16 cellular contexts compared by ENCODE assay signal in the genomic region with DNA sequence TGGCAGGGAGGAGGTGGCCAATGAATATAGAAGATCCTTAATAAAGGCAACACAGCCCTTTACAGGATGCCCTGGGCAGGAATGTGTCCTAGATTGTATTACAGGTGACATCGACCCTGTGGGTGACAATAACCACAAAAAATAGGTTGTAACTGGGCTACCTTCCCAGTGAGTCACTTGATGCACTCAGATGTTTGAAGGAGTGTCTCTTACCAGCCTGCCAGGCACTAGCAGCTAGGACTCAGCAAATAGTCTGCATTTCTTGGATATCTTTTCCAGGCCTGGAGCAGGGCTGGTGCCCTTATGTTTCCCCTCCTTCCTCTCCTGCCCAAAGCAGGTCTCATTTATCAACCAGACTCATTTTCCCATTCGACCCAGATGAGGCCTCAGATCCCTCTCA. TPM values are rescaled to one million over a fixed set of nuclear protein-coding genes. Genes with fewer than 3 reads are reported as not detected.
A peak's percentile ranks its signal among the peaks of the same experiment; 100 is the strongest.
DNase-seq lines count a peak whose midpoint lies in the region; ATAC-seq and TF ChIP-seq lines count a peak whose summit lies in the region.
"Had no signal": no experiment of that assay in that cellular context is flagged by ENCODE, and none has a peak within 500 bp of the region (broad histone marks: within the 10 kb centered on the region; RNA-seq: fewer than 3 reads in every experiment).

No MANE protein-coding gene starts in this region.

- intact Hi-C loops in left ventricle myocardium inferior (cut with micrococcal nuclease) = no loop called here
- intact Hi-C loops in aorta (cut with DNase I) = no loop called here

- 26 to 67% methylated on average over 2 of the region's 2 CpGs for WGBS in aorta, 2 donors

- H3K27me3 ChIP-seq in left ventricle myocardium inferior (ENCODE audit: low read depth) (no peaks in the 10 kb centered on the region), skeletal muscle tissue (ENCODE audit: control insufficient read depth in 3 of 3, insufficient read depth in 3 of 3, low read length in 3 of 3) (no peaks in the 10 kb centered on the region), aorta (ENCODE audit: control insufficient read depth in 1 of 2, insufficient read depth in 2 of 2, low read length in 1 of 2) (no peaks in the 10 kb centered on the region), HAP-1 (ENCODE audit: low read depth) (no peaks in the 10 kb centered on the region)
- H3K27me3 ChIP-seq: body of pancreas had no signal

- H3K27ac ChIP-seq in left ventricle myocardium inferior (replicated peaks) (peak overlapping the region; percentile 63), skeletal muscle tissue (ENCODE audit: low read depth, low read length) (peak overlapping the region; percentile 75), aorta (ENCODE audit: low read depth in 1 of 2, low read length in 2 of 2) (no peak overlapping the region)
- H3K27ac ChIP-seq: body of pancreas had no signal

- in situ Hi-C loops in HAP-1 (cut with MboI; ENCODE audit: low sequenced_read_pairs) = no loop called here

- H3K36me3 ChIP-seq in left ventricle myocardium inferior = no peaks in the 10 kb centered on the region
- no peaks in the 10 kb centered on the region for H3K36me3 ChIP-seq in skeletal muscle tissue (ENCODE audit: control insufficient read depth in 3 of 3, insufficient read depth in 3 of 3, low read length in 3 of 3)
- no peaks in the 10 kb centered on the region for H3K36me3 ChIP-seq in aorta (ENCODE audit: control insufficient read depth in 1 of 2, insufficient read depth in 2 of 2, low read length in 1 of 2)
- no peaks in the 10 kb centered on the region for H3K36me3 ChIP-seq in HAP-1 (replicated peaks)

- H3K4me3 ChIP-seq in left ventricle myocardium inferior (no peak overlapping the region), skeletal muscle tissue (ENCODE audit: low read length in 3 of 3) (no peak overlapping the region), aorta (ENCODE audit: low read length in 2 of 2) (no peak overlapping the region), HAP-1 (no peak overlapping the region)
- H3K4me3 ChIP-seq: body of pancreas had no signal

- TF ChIP-seq CTCF in left ventricle myocardium inferior (IDR thresholded peaks at IDR 0.05; ENCODE audit: borderline replicate concordance) = no peak

- H3K4me1 ChIP-seq in left ventricle myocardium inferior = no peaks in the 10 kb centered on the region
- peaks cover 2 to 12% (median 4%) of the 10 kb centered on the region in 3 donors for H3K4me1 ChIP-seq in skeletal muscle tissue (ENCODE audit: control insufficient read depth in 3 of 3, insufficient read depth in 3 of 3, low read length in 3 of 3)
- H3K4me1 ChIP-seq in aorta (ENCODE audit: control insufficient read depth in 1 of 2, insufficient read depth in 2 of 2, low read length in 2 of 2) = no peaks in the 10 kb centered on the region
- H3K4me1 ChIP-seq in HAP-1 = peaks cover 4% of the 10 kb centered on the region
- H3K4me1 ChIP-seq: body of pancreas had no signal

- no peaks in the 10 kb centered on the region for H3K9me3 ChIP-seq in left ventricle myocardium inferior (replicated peaks)
- H3K9me3 ChIP-seq in skeletal muscle tissue (ENCODE audit: control insufficient read depth in 3 of 3, low read length in 3 of 3) = no peaks in the 10 kb centered on the region
- no peaks in the 10 kb centered on the region for H3K9me3 ChIP-seq in aorta (ENCODE audit: control insufficient read depth, low read length)
- no peaks in the 10 kb centered on the region for H3K9me3 ChIP-seq in HAP-1
- H3K9me3 ChIP-seq: body of pancreas had no signal

- DNase-seq in NCI-H2196 (lab: John Stamatoyannopoulos, UW; ENCODE audit: unreplicated experiment) (peak; percentile 10), NCI-H2196 treated with DMSO at 0.1 percent for 48 hours (lab: John Stamatoyannopoulos, UW; ENCODE audit: unreplicated experiment) (no peak), NCI-H2029 treated with DMSO at 0.1 percent for 48 hours (lab: John Stamatoyannopoulos, UW) (peak; percentile 11), left ventricle myocardium inferior (no peak), AG08395 (ENCODE audit: low spot score) (no peak), aorta (no peak), HAP-1 (ENCODE audit: low spot score in 2 of 2) (no peak)
- DNase-seq: activated CD4-positive, alpha-beta T cell treated with anti-CD3 and anti-CD28 coated beads, Interleukin-2, amount 50 U/mL, for 4 hours; body of pancreas; dermis blood vessel endothelial cell; DND-41; NCI-H2081 treated with DMSO at 0.1 percent for 48 hours; NCI-H774; retina; stimulated activated naive CD8-positive, alpha-beta T cell treated with anti-CD3 and anti-CD28 coated beads, Interleukin-15, Interleukin-2, amounts not matched to agents 100 U/mL and 50 U/mL, for 24 hours had no signal

- no peak for ATAC-seq in aorta (ENCODE audit: low FRiP score)
- ATAC-seq: body of pancreas; stimulated activated naive CD8-positive, alpha-beta T cell treated with anti-CD3 and anti-CD28 coated beads, Interleukin-15, Interleukin-2, amounts not matched to agents 100 U/mL and 50 U/mL, for 24 hours had no signal

- H3K9ac ChIP-seq in skeletal muscle tissue (ENCODE audit: low read depth in 1 of 3, low read length in 3 of 3) = no peak overlapping the region

RNA-seq across cellular contexts. Expression of a gene that starts 50.9 kb away (rescaled TPM):
- total RNA-seq in left ventricle myocardium inferior = 48.3 TPM
- 15.1 TPM for total RNA-seq in skeletal muscle tissue
- total RNA-seq in aorta = 10 to 100 TPM; 13.5 to 18.3 TPM
- 1 to 10 TPM; 7.8 to 8.9 TPM for polyA plus RNA-seq in aorta

Comparison
In these comparisons a context has a peak if more than half of its experiments do, and no peak if none do; other contexts are left out.
1. DNase-seq: peak in NCI-H2196 (single experiment) and NCI-H2029 treated with DMSO at 0.1 percent for 48 hours (single experiment); none in NCI-H2196 treated with DMSO at 0.1 percent for 48 hours (single experiment), left ventricle myocardium inferior (single experiment), AG08395 (single experiment), aorta (0 of 2) and HAP-1 (0 of 2).
2. H3K27ac ChIP-seq: peak in left ventricle myocardium inferior (single experiment) and skeletal muscle tissue (single experiment); none in aorta (0 of 2).